In genomic region chr21:44455524-44456206, GRCh38 we compare ENCODE assay signal across 8 cellular contexts. TPM values are rescaled to one million over a fixed set of nuclear protein-coding genes. Genes with fewer than 3 reads are reported as not detected.
A peak's percentile ranks its signal among the peaks of the same experiment; 100 is the strongest.
DNase-seq lines count a peak whose midpoint lies in the region; ATAC-seq and TF ChIP-seq lines count a peak whose summit lies in the region.

No MANE protein-coding gene starts in this region.

- POLR2A ChIA-PET in activated CD8-positive, alpha-beta T cell treated with anti-CD3 and anti-CD28 coated beads for 36 hours (lab: Charles Lee), result no interaction called here

- DNase-seq in NCI-H2029 treated with DMSO at 0.1 percent for 48 hours (lab: John Stamatoyannopoulos, UW) (peak; percentile 1), NCI-H2029 (lab: John Stamatoyannopoulos, UW) (no peak), MG63 (peak; percentile 75), foreskin keratinocyte (peak in 1 of 2 donors; percentile 11), pons (ENCODE audit: low spot score) (no peak)
- DNase-seq in activated CD8-positive, alpha-beta T cell treated with anti-CD3 and anti-CD28 coated beads for 36 hours, result peak; percentile 62

- no peak for TF ChIP-seq CTCF in activated CD8-positive, alpha-beta T cell treated with anti-CD3 and anti-CD28 coated beads for 36 hours (IDR thresholded peaks at IDR 0.05)
- TF ChIP-seq CTCF in foreskin keratinocyte (conservative IDR thresholded peaks at IDR 0.05) (peak; percentile 51), neutrophil (IDR thresholded peaks at IDR 0.05) (no peak)

- CTCF ChIA-PET in activated CD8-positive, alpha-beta T cell treated with anti-CD3 and anti-CD28 coated beads for 36 hours (lab: Charles Lee), result interaction anchor here (0.9 to 1.1 kb wide), 2 partner anchors 23 to 421 kb away, joined by 3 read pairs; no protein-coding TSS in a partner anchor

- H3K9me3 Mint-ChIP-seq in activated CD8-positive, alpha-beta T cell treated with anti-CD3 and anti-CD28 coated beads for 36 hours, result peaks cover 7% of the 10 kb centered on the region

- intact Hi-C loops in activated CD8-positive, alpha-beta T cell treated with anti-CD3 and anti-CD28 coated beads for 36 hours (cut with micrococcal nuclease), result no loop called here

- H3K4me3 ChIP-seq in MG63, result peak overlapping the region; percentile 61
- peak overlapping the region; percentile 67 to 86 for H3K4me3 ChIP-seq in neutrophil (ENCODE audit: low read depth in 1 of 2, low read length in 1 of 2)

- ATAC-seq in activated CD8-positive, alpha-beta T cell treated with anti-CD3 and anti-CD28 coated beads for 36 hours, result peak; percentile 60
- ATAC-seq in foreskin keratinocyte (peak; percentile 43), GM19351 (IDR thresholded peaks at IDR 0.05; ENCODE audit: unreplicated experiment) (no peak)

- no peak overlapping the region for H3K27ac Mint-ChIP-seq in activated CD8-positive, alpha-beta T cell treated with anti-CD3 and anti-CD28 coated beads for 36 hours

- peak overlapping the region; percentile 69 for H3K4me3 Mint-ChIP-seq in activated CD8-positive, alpha-beta T cell treated with anti-CD3 and anti-CD28 coated beads for 36 hours

- H3K27ac ChIP-seq in foreskin keratinocyte, result no peak overlapping the region
- peak overlapping the region; percentile 31 for H3K27ac ChIP-seq in neutrophil

- peaks cover 3% of the 10 kb centered on the region for H3K27me3 Mint-ChIP-seq in activated CD8-positive, alpha-beta T cell treated with anti-CD3 and anti-CD28 coated beads for 36 hours

- H3K9me3 ChIP-seq in MG63 (peaks cover 13% of the 10 kb centered on the region), neutrophil (no peaks in the 10 kb centered on the region)

- H3K4me1 ChIP-seq in foreskin keratinocyte, result no peaks in the 10 kb centered on the region
- peaks cover 6 to 8% of the 10 kb centered on the region in 2 experiments for H3K4me1 ChIP-seq in neutrophil (ENCODE audit: control insufficient read depth in 1 of 2, insufficient read depth in 1 of 2, low read depth in 1 of 2, low read length in 1 of 2)

- H3K36me3 Mint-ChIP-seq in activated CD8-positive, alpha-beta T cell treated with anti-CD3 and anti-CD28 coated beads for 36 hours (ENCODE audit: low read depth), result no peaks in the 10 kb centered on the region

- H3K36me3 ChIP-seq in MG63 (no peaks in the 10 kb centered on the region), neutrophil (no peaks in the 10 kb centered on the region)

- H3K27me3 ChIP-seq in MG63 (peaks cover 19% of the 10 kb centered on the region), foreskin keratinocyte (peaks cover 3% of the 10 kb centered on the region), neutrophil (peaks cover 49% of the 10 kb centered on the region)

- H3K4me1 Mint-ChIP-seq in activated CD8-positive, alpha-beta T cell treated with anti-CD3 and anti-CD28 coated beads for 36 hours (ENCODE audit: low read depth), result no peaks in the 10 kb centered on the region

RNA-seq across cellular contexts. Expression of gene LRRC3, which starts 0.4 kb away (rescaled TPM):
- 1.2 and 1.4 TPM in 2 replicates for total RNA-seq in MG63 (2014; rRNA removed; shearing (Covaris generic); ENCODE audit: low replicate concordance)
- total RNA-seq in activated CD8-positive, alpha-beta T cell treated with anti-CD3 and anti-CD28 coated beads for 36 hours, result 1 to 10 TPM; 1.8 to 1.9 TPM
- 2.0 and 2.6 TPM in 2 replicates for total RNA-seq in foreskin keratinocyte
- 1.3 and 1.4 TPM in 2 replicates for polyA plus RNA-seq in foreskin keratinocyte

Comparison
In these comparisons a context has a peak if more than half of its experiments do, and no peak if none do; other contexts are left out.
1. DNase-seq: peak in NCI-H2029 treated with DMSO at 0.1 percent for 48 hours (single experiment), MG63 (single experiment) and activated CD8-positive, alpha-beta T cell treated with anti-CD3 and anti-CD28 coated beads for 36 hours (single experiment); none in NCI-H2029 (single experiment) and pons (single experiment).